In the genomic region with DNA sequence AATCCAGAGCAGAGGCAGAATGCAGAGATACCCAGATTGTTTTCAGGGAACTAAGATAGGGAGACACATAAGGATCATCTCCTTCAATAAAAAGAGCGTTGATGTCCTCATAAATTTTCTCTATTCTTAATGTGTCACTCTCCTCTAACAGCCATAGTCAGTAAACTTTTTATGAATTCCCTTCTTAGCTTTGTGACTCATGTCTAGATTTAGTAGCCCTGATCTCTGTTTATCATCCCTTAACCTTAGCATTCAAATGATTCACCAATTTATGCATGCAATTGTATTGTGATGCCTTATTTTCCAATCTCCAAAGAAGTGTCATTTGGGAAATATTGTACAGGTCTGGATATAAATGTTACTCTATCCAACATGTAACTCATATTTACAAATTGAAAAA, we compare ENCODE assay signal across 28 cellular contexts.
"Had no signal": no experiment of that assay in that cellular context is flagged by ENCODE, and none has a peak within 500 bp of the region (broad histone marks: within the 10 kb centered on the region; RNA-seq: fewer than 3 reads in every experiment).

No MANE protein-coding gene starts in this region.

- ATAC-seq: esophagus mucosa; gastrocnemius medialis; heart left ventricle; left lobe of liver; mucosa of descending colon; natural killer cell treated with Interleukin-12 subunit alpha and Interleukin-12 subunit beta and Interleukin-15 and Interleukin-18, amount 100 ng/mL, for 72 hours; stimulated activated memory B cell treated with anti-CD40 and anti-IgM and Interleukin-4, amounts not matched to agents 10 μg/mL and 1 μg/mL and 100 μg/mL, for 72 hours; stimulated activated naive CD8-positive, alpha-beta T cell treated with anti-CD3 and anti-CD28 coated beads, Interleukin-15, Interleukin-2, amounts not matched to agents 100 U/mL and 50 U/mL, for 24 hours had no signal

- H3K4me1 ChIP-seq: colonic mucosa, gastrocnemius medialis, heart left ventricle, prostate gland, right atrium auricular region, spleen, testis, tibial artery had no signal

- H3K36me3 ChIP-seq: colonic mucosa, gastrocnemius medialis, heart left ventricle, prostate gland, right atrium auricular region, spleen, tibial artery had no signal

- H3K4me1 Mint-ChIP-seq: memory B cell; naive B cell; neural crest cell; stimulated activated memory B cell treated with anti-CD40 and anti-IgM and Interleukin-4, amounts not matched to agents 10 μg/mL and 1 μg/mL and 100 μg/mL, for 72 hours had no signal

- H3K4me3 Mint-ChIP-seq: dendritic cell treated with granulocyte-macrophage colony-stimulating factor and Interleukin-4, amounts not matched to agents 40 ng/mL and 50 ng/mL, for 4 days; endodermal cell; memory B cell; naive B cell; natural killer cell treated with Interleukin-12 subunit alpha and Interleukin-12 subunit beta and Interleukin-15 and Interleukin-18, amount 100 ng/mL, for 72 hours; neural crest cell; stimulated activated memory B cell treated with anti-CD40 and anti-IgM and Interleukin-4, amounts not matched to agents 10 μg/mL and 1 μg/mL and 100 μg/mL, for 72 hours; type B pancreatic cell had no signal

- H3K27me3 ChIP-seq: colonic mucosa, gastrocnemius medialis, heart left ventricle, hepatocyte, right atrium auricular region, spleen, testis, tibial artery had no signal

- H3K4me3 ChIP-seq: colonic mucosa, gastrocnemius medialis, heart left ventricle, hepatocyte, lung, mucosa of descending colon, prostate gland, right atrium auricular region, spleen, testis, tibial artery had no signal

- H3K4me2 ChIP-seq: hepatocyte had no signal

- H3K36me3 Mint-ChIP-seq: memory B cell; naive B cell; stimulated activated memory B cell treated with anti-CD40 and anti-IgM and Interleukin-4, amounts not matched to agents 10 μg/mL and 1 μg/mL and 100 μg/mL, for 72 hours; type B pancreatic cell had no signal

- H3K27ac Mint-ChIP-seq: dendritic cell treated with granulocyte-macrophage colony-stimulating factor and Interleukin-4, amounts not matched to agents 40 ng/mL and 50 ng/mL, for 4 days; endodermal cell; memory B cell; naive B cell; natural killer cell treated with Interleukin-12 subunit alpha and Interleukin-12 subunit beta and Interleukin-15 and Interleukin-18, amount 100 ng/mL, for 72 hours; stimulated activated memory B cell treated with anti-CD40 and anti-IgM and Interleukin-4, amounts not matched to agents 10 μg/mL and 1 μg/mL and 100 μg/mL, for 72 hours; type B pancreatic cell had no signal

- H2AFZ ChIP-seq: hepatocyte had no signal

- H3K79me2 ChIP-seq: hepatocyte had no signal

- H3K27ac ChIP-seq: colonic mucosa, epithelial cell of prostate, gastrocnemius medialis, heart left ventricle, hepatocyte, prostate gland, right atrium auricular region, spleen, testis, tibial artery had no signal

- DNase-seq: colonic mucosa; effector CD8-positive, alpha-beta T cell; endodermal cell; foreskin fibroblast; gastrocnemius medialis; heart left ventricle; kidney; mucosa of descending colon; naive B cell; spleen; stimulated activated CD4-positive, alpha-beta T cell treated with anti-CD3 and anti-CD28 coated beads, Interleukin-4, amount 100 ng/mL, for 4 hours; stimulated activated naive CD8-positive, alpha-beta T cell treated with anti-CD3 and anti-CD28 coated beads, Interleukin-15, Interleukin-2, amounts not matched to agents 100 U/mL and 50 U/mL, for 24 hours; substantia nigra; testis; tibial artery had no signal

- H3K9me3 ChIP-seq: colonic mucosa, gastrocnemius medialis, mucosa of descending colon, prostate gland, right atrium auricular region, testis, tibial artery had no signal

- H3K27me3 Mint-ChIP-seq: dendritic cell treated with granulocyte-macrophage colony-stimulating factor and Interleukin-4, amounts not matched to agents 40 ng/mL and 50 ng/mL, for 4 days; memory B cell; naive B cell; natural killer cell treated with Interleukin-12 subunit alpha and Interleukin-12 subunit beta and Interleukin-15 and Interleukin-18, amount 100 ng/mL, for 72 hours; stimulated activated memory B cell treated with anti-CD40 and anti-IgM and Interleukin-4, amounts not matched to agents 10 μg/mL and 1 μg/mL and 100 μg/mL, for 72 hours; type B pancreatic cell had no signal
